In genomic region chr16:57446530-57447141, GRCh38 we compare ENCODE assay signal across 8 cellular contexts. TPM values are rescaled to one million over a fixed set of nuclear protein-coding genes. Genes with fewer than 3 reads are reported as not detected.
DNase-seq lines count a peak whose midpoint lies in the region; ATAC-seq and TF ChIP-seq lines count a peak whose summit lies in the region.

No MANE protein-coding gene starts in this region.

- ATAC-seq in GM18517 (IDR thresholded peaks at IDR 0.05; ENCODE audit: unreplicated experiment) = peak; percentile 20
- peak; percentile 33 for ATAC-seq in HG03045 (IDR thresholded peaks at IDR 0.05; ENCODE audit: unreplicated experiment)
- ATAC-seq in gastrocnemius medialis = peak; percentile 44 to 50

- H3K9me3 ChIP-seq in gastrocnemius medialis = no peaks in the 10 kb centered on the region

- peak overlapping the region; percentile 92 for H3K4me3 ChIP-seq in AG09309 (ENCODE audit: control insufficient read depth, low read depth, low read length)
- peak overlapping the region; percentile 82 to 97 (median 95) for H3K4me3 ChIP-seq in gastrocnemius medialis

- H3K4me1 ChIP-seq in gastrocnemius medialis = peaks cover 32 to 38% of the 10 kb centered on the region in 2 donors

- in situ Hi-C loops in gastrocnemius medialis (cut with MboI; ENCODE audit: low sequenced_read_pairs in 4 of 4) = loop anchor here in 1 of 4 donors (25.0 kb wide), 1 partner anchor 291 kb away; the partner anchor contains the start of gene KATNB1

- no peaks in the 10 kb centered on the region for H3K27me3 ChIP-seq in gastrocnemius medialis

- TF ChIP-seq POLR2A in gastrocnemius medialis (IDR thresholded peaks at IDR 0.05) = no peak

- TF ChIP-seq CTCF in AG09309 (IDR thresholded peaks at IDR 0.05; ENCODE audit: control insufficient read depth, insufficient read depth, low read depth, low read length, missing control alignments) (no peak), gastrocnemius medialis (IDR thresholded peaks at IDR 0.05 in 4 of 5, conservative IDR thresholded peaks at IDR 0.05 in 1 of 5) (no peak)

- intact Hi-C loops in gastrocnemius medialis (cut with DNase I; ENCODE audit: low total_unique reads) = loop anchor here (1.0 to 5.0 kb wide), 6 partner anchors 16 to 554 kb away; partner anchors contain the start of genes KATNB1, POLR2C, PSME3IP1 and RSPRY1

- peaks cover 0 to 9% of the 10 kb centered on the region in 2 donors for H3K36me3 ChIP-seq in gastrocnemius medialis

- DNase-seq in AG09309 (ENCODE audit: low read depth) = no peak
- peak; percentile 33 for DNase-seq in NCI-H510A treated with DMSO at 0.1 percent for 48 hours (lab: John Stamatoyannopoulos, UW)
- peak; percentile 23 for DNase-seq in amniotic epithelial cell (ENCODE audit: low read depth)
- peak; percentile 63 for DNase-seq in hepatic stellate cell (ENCODE audit: low spot score)
- peak; percentile 16 to 43 for DNase-seq in gastrocnemius medialis
- DNase-seq in NCI-H2196 treated with DMSO at 0.1 percent for 48 hours (lab: John Stamatoyannopoulos, UW; ENCODE audit: unreplicated experiment) = no peak

- peak overlapping the region; percentile 98 to 99 (median 98) for H3K27ac ChIP-seq in gastrocnemius medialis

RNA-seq across cellular contexts. Expression of gene CIAPIN1, which starts 0.5 kb away (rescaled TPM):
- 10 to 100 TPM; 31.0 to 38.8 (median 37.9) TPM for total RNA-seq in gastrocnemius medialis

RNA-seq across cellular contexts. Expression of gene COQ9, which starts 0.6 kb away (rescaled TPM):
- total RNA-seq in gastrocnemius medialis = 100 to 1,000 TPM; 107 to 171 (median 135) TPM

RNA-seq across cellular contexts. Expression of gene POLR2C, which starts 15.8 kb away (rescaled TPM):
- total RNA-seq in gastrocnemius medialis = 100 to 1,000 TPM in 3 of 4 donors, 10 to 100 TPM in 1; 97.2 to 162 (median 134) TPM

RNA-seq across cellular contexts. Expression of gene DOK4, which starts 39.7 kb away (rescaled TPM):
- 1 to 10 TPM; 2.2 to 3.6 (median 2.9) TPM for total RNA-seq in gastrocnemius medialis

RNA-seq across cellular contexts. Expression of gene CCL17, which starts 42.1 kb away (rescaled TPM):
- total RNA-seq in gastrocnemius medialis = not detected

Comparison
In these comparisons a context has a peak if more than half of its experiments do, and no peak if none do; other contexts are left out.
1. DNase-seq: peak in NCI-H510A treated with DMSO at 0.1 percent for 48 hours (single experiment), amniotic epithelial cell (single experiment), hepatic stellate cell (single experiment) and gastrocnemius medialis (2 of 2); none in AG09309 (single experiment) and NCI-H2196 treated with DMSO at 0.1 percent for 48 hours (single experiment).
2. Peak in every context shown above with its lines, with median percentiles within 50 percentile points of each other: ATAC-seq.